ENCODE assay signal across 8 cellular contexts in genomic region chr6:95431637-95432228, GRCh38.
DNase-seq lines count a peak whose midpoint lies in the region; ATAC-seq, FAIRE-seq and TF ChIP-seq lines count a peak whose summit lies in the region.

No MANE protein-coding gene starts in this region.

- H3K4me1 ChIP-seq in OCI-LY1 (ENCODE audit: insufficient read depth, low read length, severe bottlenecking): no peaks in the 10 kb centered on the region
- no peaks in the 10 kb centered on the region for H3K4me1 ChIP-seq in GM12878 (ENCODE audit: control insufficient read depth, insufficient read depth, low read length)
- H3K4me1 ChIP-seq in stomach: no peaks in the 10 kb centered on the region

- no peaks in the 10 kb centered on the region for H4K20me1 ChIP-seq in OCI-LY1 (ENCODE audit: insufficient read depth, low read length)
- H4K20me1 ChIP-seq in GM12878 (ENCODE audit: control insufficient read depth, insufficient read depth): no peaks in the 10 kb centered on the region

- peak; percentile 31 for FAIRE-seq in GM12878 (lab: Jason Lieb, UNC)

- CTCF ChIA-PET in GM12878 (lab: Yijun Ruan, JAX): no interaction called here

- 13% methylated on average over 2 of the region's 2 CpGs for WGBS in GM12878 (ENCODE audit: insufficient coverage, insufficient replicate concordance, low lambda C conversion rate, missing lambda C conversion rate)
- WGBS in stomach, 5 donors: 37 to 43% (median 40%) methylated on average over 2 of the region's 2 CpGs

- H3K27me3 ChIP-seq in OCI-LY1 (ENCODE audit: insufficient read depth, low read length) (no peaks in the 10 kb centered on the region), GM12878 (replicated peaks in 1 of 2; ENCODE audit: control insufficient read depth in 2 of 2, insufficient read depth in 2 of 2, low read length in 1 of 2) (no peaks in the 10 kb centered on the region), stomach (no peaks in the 10 kb centered on the region)

- H3K27ac ChIP-seq in OCI-LY1 (ENCODE audit: low read depth, low read length, poor library complexity, severe bottlenecking) (no peak overlapping the region), GM12878 (ENCODE audit: control insufficient read depth, insufficient read depth) (no peak overlapping the region), stomach (no peak overlapping the region)

- H3K4me3 ChIP-seq in OCI-LY1 (ENCODE audit: low read depth, low read length, poor library complexity, severe bottlenecking) (no peak overlapping the region), GM12878 (no peak overlapping the region), stomach (no peak overlapping the region)

- RAD21 ChIA-PET in GM12878 (lab: Charles Lee; ENCODE audit: unreplicated experiment): no interaction called here

- H3K36me3 ChIP-seq in OCI-LY1 (ENCODE audit: insufficient read depth, low read length): no peaks in the 10 kb centered on the region
- H3K36me3 ChIP-seq in GM12878 (ENCODE audit: control insufficient read depth in 2 of 2, insufficient read depth in 2 of 2, low read length in 1 of 2): no peaks in the 10 kb centered on the region
- no peaks in the 10 kb centered on the region for H3K36me3 ChIP-seq in stomach

- ATAC-seq in HG03439 (IDR thresholded peaks at IDR 0.05; ENCODE audit: unreplicated experiment) (peak; percentile 59), GM12878 (peak; percentile 50), GM19455 (IDR thresholded peaks at IDR 0.05; ENCODE audit: unreplicated experiment) (no peak)

- TF ChIP-seq RAD21 in GM12878 (IDR thresholded peaks at IDR 0.05; ENCODE audit: insufficient read depth, low read depth, low read length): peak; percentile 72

- H3K9me2 ChIP-seq in OCI-LY1 (ENCODE audit: low read depth, low read length): no peaks in the 10 kb centered on the region

- H2AFZ ChIP-seq in OCI-LY1 (ENCODE audit: low read length) (no peak overlapping the region), GM12878 (ENCODE audit: control insufficient read depth, low read depth, low read length) (no peak overlapping the region)

- no TSS peak for BruUV-seq in GM12878 (replicated peaks; lab: Mats Ljungman, UMichigan)

- H3K79me2 ChIP-seq in OCI-LY1 (ENCODE audit: insufficient read depth, low read length): no peaks in the 10 kb centered on the region
- H3K79me2 ChIP-seq in GM12878 (ENCODE audit: control insufficient read depth, insufficient read depth, low read length): no peaks in the 10 kb centered on the region

- in situ Hi-C loops in GM12878 (cut with MboI): loop anchor here (25.0 kb wide), 1 partner anchor 1631 kb away; no protein-coding TSS in a partner anchor

- H3K4me2 ChIP-seq in OCI-LY1 (ENCODE audit: low read length): no peak overlapping the region
- H3K4me2 ChIP-seq in GM12878 (ENCODE audit: control insufficient read depth, insufficient read depth): no peak overlapping the region

- H3K9me3 ChIP-seq in OCI-LY1 (ENCODE audit: low read length) (no peaks in the 10 kb centered on the region), GM12878 (replicated peaks; ENCODE audit: control insufficient read depth, insufficient read depth, low read length) (no peaks in the 10 kb centered on the region), stomach (no peaks in the 10 kb centered on the region)

- SMC1A ChIA-PET in GM12878 (lab: Charles Lee; ENCODE audit: uncharacterized antibody, unreplicated experiment): no interaction called here

- no peak for TF ChIP-seq POLR2A in GM12878 (IDR thresholded peaks at IDR 0.05; ENCODE audit: low read depth, low read length)
- TF ChIP-seq POLR2A in stomach (IDR thresholded peaks at IDR 0.05): no peak

- TF ChIP-seq EP300 in GM12878 (IDR thresholded peaks at IDR 0.05; ENCODE audit: borderline replicate concordance in 1 of 2, control insufficient read depth in 1 of 2, low read depth in 2 of 2, low read length in 2 of 2) (no peak), stomach (IDR thresholded peaks at IDR 0.05) (no peak)

- no peaks in the 10 kb centered on the region for H3F3A ChIP-seq in OCI-LY1 (ENCODE audit: insufficient read depth, low read length)

- intact Hi-C loops in GM12878 (cut with micrococcal nuclease; ENCODE audit: unreplicated experiment): loop anchor here (1.0 to 10.0 kb wide), 5 partner anchors 243 to 1633 kb away; no protein-coding TSS in a partner anchor
- intact Hi-C loops in stomach (cut with DNase I; ENCODE audit: low total_unique reads): no loop called here

- POLR2A ChIA-PET in GM12878 (lab: Charles Lee): no interaction called here

- H3K9ac ChIP-seq in OCI-LY1 (ENCODE audit: low read length): no peak overlapping the region
- H3K9ac ChIP-seq in GM12878 (ENCODE audit: control insufficient read depth, insufficient read depth, low read length): no peak overlapping the region

- DNase-seq in A172 (ENCODE audit: low spot score) (peak; percentile 16), EL (peak; percentile 22), GM12878 (ENCODE audit: low read depth, low spot score) (no peak), kidney glomerular epithelial cell (lab: John Stamatoyannopoulos, UW) (peak; percentile 3), stomach (peak; percentile 61)

- peak; percentile 76 for TF ChIP-seq CTCF in OCI-LY1 (IDR thresholded peaks at IDR 0.05; ENCODE audit: low read length)
- peak; percentile 38 to 57 (median 48) for TF ChIP-seq CTCF in GM12878 (IDR thresholded peaks at IDR 0.05 in 2 of 3, conservative IDR thresholded peaks at IDR 0.05 in 1 of 3; ENCODE audit: control insufficient read depth in 2 of 3, extremely low read depth in 1 of 3, insufficient read depth in 1 of 3, low read depth in 3 of 3, low read length in 3 of 3)
- peak in 5 of 7 experiments; percentile 37 to 76 (median 59) for TF ChIP-seq CTCF in stomach (IDR thresholded peaks at IDR 0.05)

TF ChIP-seq in GM12878, 131 proteins besides CTCF, POLR2A, EP300 and RAD21:
- TF ChIP-seq NFIC (IDR thresholded peaks at IDR 0.05; ENCODE audit: low read depth, low read length) (no peak), ELK1 (IDR thresholded peaks at IDR 0.05; ENCODE audit: low read depth, low read length) (no peak), SMC3 (IDR thresholded peaks at IDR 0.05; ENCODE audit: borderline replicate concordance, low read length) (peak; percentile 48; the same call in 1 of the 2 replicates), RBBP5 (conservative IDR thresholded peaks at IDR 0.05) (no peak), MXI1 (IDR thresholded peaks at IDR 0.05; ENCODE audit: low read depth, low read length) (no peak), ZNF592 (IDR thresholded peaks at IDR 0.05) (0 out of 2 replicates have a peak, but pooled peaks have one; percentile 23)
